ENCODE assay signal across 8 cellular contexts in the genomic region with DNA sequence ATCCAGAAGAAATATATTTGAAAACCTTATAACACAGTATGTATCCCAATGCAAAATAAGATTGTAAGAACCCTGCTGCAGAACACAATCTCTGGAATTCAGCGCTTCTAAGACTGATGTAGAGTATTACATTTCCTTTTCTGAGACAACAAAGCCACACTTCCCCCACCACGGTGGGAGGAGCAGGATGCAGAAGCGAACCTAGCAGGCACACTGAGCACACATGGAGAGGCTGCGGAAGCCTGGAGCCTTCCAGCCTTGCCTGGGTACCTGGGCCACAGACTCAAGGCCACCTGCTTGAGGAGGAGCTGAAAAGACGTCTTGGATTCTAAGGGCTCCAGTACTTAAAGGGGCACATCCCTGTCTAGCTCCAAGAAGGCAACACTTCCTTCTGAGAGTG. TPM values are rescaled to one million over a fixed set of nuclear protein-coding genes. Genes with fewer than 3 reads are reported as not detected.
DNase-seq lines count a peak whose midpoint lies in the region; ATAC-seq and TF ChIP-seq lines count a peak whose summit lies in the region.

No MANE protein-coding gene starts in this region.

- peak overlapping the region; percentile 72 for H3K27ac Mint-ChIP-seq in activated CD8-positive, alpha-beta T cell treated with anti-CD3 and anti-CD28 coated beads, Interleukin-2, amount 10 ng/mL, durations not matched to agents 7 days and 5 days
- peak overlapping the region; percentile 91 for H3K27ac Mint-ChIP-seq in progenitor cell of endocrine pancreas

- H3K4me3 Mint-ChIP-seq in activated CD8-positive, alpha-beta T cell treated with anti-CD3 and anti-CD28 coated beads, Interleukin-2, amount 10 ng/mL, durations not matched to agents 7 days and 5 days = no peak overlapping the region
- peak overlapping the region; percentile 24 for H3K4me3 Mint-ChIP-seq in progenitor cell of endocrine pancreas (ENCODE audit: low read depth)

- CTCF ChIA-PET in activated CD8-positive, alpha-beta T cell treated with anti-CD3 and anti-CD28 coated beads, Interleukin-2, amount 10 ng/mL, durations not matched to agents 7 days and 5 days (lab: Charles Lee) = interaction anchor here (0.9 kb wide), 1 partner anchor 13 kb away, joined by 3 read pairs; no protein-coding TSS in a partner anchor

- no peaks in the 10 kb centered on the region for H3K27me3 Mint-ChIP-seq in activated CD8-positive, alpha-beta T cell treated with anti-CD3 and anti-CD28 coated beads, Interleukin-2, amount 10 ng/mL, durations not matched to agents 7 days and 5 days (ENCODE audit: low read depth)
- no peaks in the 10 kb centered on the region for H3K27me3 Mint-ChIP-seq in progenitor cell of endocrine pancreas

- H3K4me1 Mint-ChIP-seq in activated CD8-positive, alpha-beta T cell treated with anti-CD3 and anti-CD28 coated beads, Interleukin-2, amount 10 ng/mL, durations not matched to agents 7 days and 5 days (ENCODE audit: low read depth) = peaks cover 24% of the 10 kb centered on the region
- peaks cover 32% of the 10 kb centered on the region for H3K4me1 Mint-ChIP-seq in progenitor cell of endocrine pancreas (ENCODE audit: low read depth)

- POLR2A ChIA-PET in activated CD8-positive, alpha-beta T cell treated with anti-CD3 and anti-CD28 coated beads, Interleukin-2, amount 10 ng/mL, durations not matched to agents 7 days and 5 days (lab: Charles Lee) = no interaction called here

- ATAC-seq in activated CD8-positive, alpha-beta T cell treated with anti-CD3 and anti-CD28 coated beads, Interleukin-2, amount 10 ng/mL, durations not matched to agents 7 days and 5 days = peak; percentile 49
- no peak for ATAC-seq in omental fat pad (ENCODE audit: low FRiP score)

- DNase-seq in GM03348 (ENCODE audit: low spot score) = peak; percentile 35
- no peak for DNase-seq in activated CD8-positive, alpha-beta T cell treated with anti-CD3 and anti-CD28 coated beads, Interleukin-2, amount 10 ng/mL, durations not matched to agents 7 days and 5 days
- DNase-seq in head of caudate nucleus = peak in 40 of 42 donors; percentile 18 to 77 (median 48)
- no peak for DNase-seq in progenitor cell of endocrine pancreas (ENCODE audit: low spot score, unreplicated experiment)
- no peak for DNase-seq in OCI-M1 (lab: John Stamatoyannopoulos, UW)
- DNase-seq in posterior vena cava (ENCODE audit: low spot score) = no peak
- DNase-seq in HuH-7.5 (ENCODE audit: low spot score) = no peak
- DNase-seq in omental fat pad (ENCODE audit: low spot score) = no peak

- TF ChIP-seq CTCF in progenitor cell of endocrine pancreas (IDR thresholded peaks at IDR 0.05; ENCODE audit: unreplicated experiment) (no peak), omental fat pad (IDR thresholded peaks at IDR 0.05) (no peak)

- peaks cover 58% of the 10 kb centered on the region for H3K36me3 Mint-ChIP-seq in activated CD8-positive, alpha-beta T cell treated with anti-CD3 and anti-CD28 coated beads, Interleukin-2, amount 10 ng/mL, durations not matched to agents 7 days and 5 days (ENCODE audit: low read depth)
- H3K36me3 Mint-ChIP-seq in progenitor cell of endocrine pancreas (ENCODE audit: insufficient read depth) = peaks cover 15% of the 10 kb centered on the region

- intact Hi-C loops in head of caudate nucleus (cut with DNase I) (no loop called here), posterior vena cava (cut with DNase I) (no loop called here)

- H3K9me3 Mint-ChIP-seq in activated CD8-positive, alpha-beta T cell treated with anti-CD3 and anti-CD28 coated beads, Interleukin-2, amount 10 ng/mL, durations not matched to agents 7 days and 5 days (ENCODE audit: insufficient read depth) = no peaks in the 10 kb centered on the region
- H3K9me3 Mint-ChIP-seq in progenitor cell of endocrine pancreas (ENCODE audit: low read depth) = no peaks in the 10 kb centered on the region

RNA-seq across cellular contexts. Expression of a gene that starts 46.4 kb away (rescaled TPM):
- total RNA-seq in activated CD8-positive, alpha-beta T cell treated with anti-CD3 and anti-CD28 coated beads, Interleukin-2, amount 10 ng/mL, durations not matched to agents 7 days and 5 days = 10 to 100 TPM; 31.0 to 33.3 TPM
- 19.3 and 20.6 TPM in 2 replicates for total RNA-seq in progenitor cell of endocrine pancreas
- total RNA-seq in posterior vena cava = 10 to 100 TPM in 1 of 2 donors, 1 to 10 TPM in 1; 9.3 to 13.8 TPM
- 10 to 100 TPM in 3 of 4 donors, 1 to 10 TPM in 1; 7.0 to 30.1 (median 12.1) TPM for total RNA-seq in omental fat pad

RNA-seq across cellular contexts. Expression of a gene that starts 49.7 kb away (rescaled TPM):
- total RNA-seq in activated CD8-positive, alpha-beta T cell treated with anti-CD3 and anti-CD28 coated beads, Interleukin-2, amount 10 ng/mL, durations not matched to agents 7 days and 5 days = 10 to 100 TPM; 86.6 to 87.7 TPM
- total RNA-seq in progenitor cell of endocrine pancreas (37.5 and 40.7 TPM in 2 replicates), posterior vena cava (10 to 100 TPM; 44.9 to 48.0 TPM), omental fat pad (10 to 100 TPM; 28.7 to 77.2 (median 47.0) TPM)

RNA-seq across cellular contexts. Expression of a gene that starts 52.7 kb away (rescaled TPM):
- total RNA-seq in activated CD8-positive, alpha-beta T cell treated with anti-CD3 and anti-CD28 coated beads, Interleukin-2, amount 10 ng/mL, durations not matched to agents 7 days and 5 days = 10 to 100 TPM; 76.0 to 78.1 TPM
- 36.0 and 38.0 TPM in 2 replicates for total RNA-seq in progenitor cell of endocrine pancreas
- total RNA-seq in posterior vena cava = 10 to 100 TPM; 54.0 to 55.2 TPM
- 10 to 100 TPM; 33.6 to 93.3 (median 43.2) TPM for total RNA-seq in omental fat pad

Comparison
In these comparisons a context has a peak if more than half of its experiments do, and no peak if none do; other contexts are left out.
1. DNase-seq: peak in GM03348 (single experiment) and head of caudate nucleus (40 of 42); none in activated CD8-positive, alpha-beta T cell treated with anti-CD3 and anti-CD28 coated beads, Interleukin-2, amount 10 ng/mL, durations not matched to agents 7 days and 5 days (single experiment), progenitor cell of endocrine pancreas (single experiment), OCI-M1 (single experiment), posterior vena cava (single experiment), HuH-7.5 (single experiment) and omental fat pad (single experiment).